18 cellular contexts compared by ENCODE assay signal in genomic region chr4:153997506-153997905, GRCh38.
"Had no signal": no experiment of that assay in that cellular context is flagged by ENCODE, and none has a peak within 500 bp of the region (broad histone marks: within the 10 kb centered on the region; RNA-seq: fewer than 3 reads in every experiment).

No MANE protein-coding gene starts in this region.

- DNase-seq: KBM-7, NCI-H1092, NCI-H1105 treated with DMSO at 0.1 percent for 48 hours, NCI-H1417 treated with DMSO at 0.1 percent for 48 hours, NCI-H146, NCI-H1694 treated with DMSO at 0.1 percent for 48 hours, NCI-H1930, NCI-H2081, NCI-H2107, NCI-H226, NCI-H446, NCI-H510A, NCI-H524 treated with DMSO at 0.1 percent for 48 hours, NCI-H69, NCI-H774, RPMI8226, SHP77, SK-N-SH had no signal
